Comparison of ENCODE assay signal across 9 cellular contexts in the genomic region with DNA sequence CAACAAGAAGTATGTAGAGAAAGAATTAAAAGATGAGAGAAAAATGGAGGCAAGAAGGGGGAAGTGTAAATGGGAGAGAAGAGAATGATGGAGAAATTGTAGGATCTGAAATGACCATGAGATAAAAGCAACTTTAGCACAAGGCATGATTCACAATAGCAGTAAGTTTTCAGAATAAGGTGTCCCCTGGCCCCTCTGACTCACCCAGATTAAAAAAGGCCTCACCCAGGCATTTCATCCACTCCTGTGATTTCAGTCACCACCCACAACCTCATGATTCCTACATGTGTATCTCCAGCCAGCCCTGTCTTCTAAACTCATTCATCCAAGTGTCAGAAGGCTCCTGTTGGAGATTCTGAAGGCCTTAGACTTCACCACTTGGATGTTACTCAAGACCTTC. TPM values are rescaled to one million over a fixed set of nuclear protein-coding genes. Genes with fewer than 3 reads are reported as not detected.
A peak's percentile ranks its signal among the peaks of the same experiment; 100 is the strongest.
DNase-seq lines count a peak whose midpoint lies in the region; ATAC-seq and TF ChIP-seq lines count a peak whose summit lies in the region.
"Had no signal": no experiment of that assay in that cellular context is flagged by ENCODE, and none has a peak within 500 bp of the region (broad histone marks: within the 10 kb centered on the region; RNA-seq: fewer than 3 reads in every experiment).

No MANE protein-coding gene starts in this region.

- peaks cover 1% of the 10 kb centered on the region for H3K79me1 ChIP-seq in mesenchymal stem cell (replicated peaks; ENCODE audit: low read length, poor library complexity, severe bottlenecking)

- no peak overlapping the region for H2AFZ ChIP-seq in mesenchymal stem cell (ENCODE audit: low read depth, low read length)

- TF ChIP-seq CTCF in BJ (IDR thresholded peaks at IDR 0.05; ENCODE audit: insufficient read depth, low read depth, low read length) = no peak

- POLR2A ChIA-PET in BJ (lab: Charles Lee) = no interaction called here

- no peak overlapping the region for H3K4me3 ChIP-seq in BJ (ENCODE audit: low read depth, low read length)
- no peak overlapping the region for H3K4me3 ChIP-seq in mesenchymal stem cell (ENCODE audit: insufficient read depth in 1 of 2, low read depth in 1 of 2, low read length in 2 of 2)
- H3K4me3 ChIP-seq: coronary artery had no signal

- no peak overlapping the region for H3K18ac ChIP-seq in mesenchymal stem cell (ENCODE audit: low read depth in 1 of 2, low read length in 2 of 2)

- no peak overlapping the region for H4K91ac ChIP-seq in mesenchymal stem cell (ENCODE audit: low read length)

- no peak overlapping the region for H2BK5ac ChIP-seq in mesenchymal stem cell (ENCODE audit: low read depth, low read length, poor library complexity, severe bottlenecking)

- H3K27me3 Mint-ChIP-seq in activated T-cell treated with anti-CD3 and anti-CD28 coated beads, Interleukin-2, amount 50 U/mL, for 24 hours = no peaks in the 10 kb centered on the region

- peak overlapping the region; percentile 55 for H3K4me3 Mint-ChIP-seq in activated T-cell treated with anti-CD3 and anti-CD28 coated beads, Interleukin-2, amount 50 U/mL, for 24 hours

- H3K4me2 ChIP-seq in mesenchymal stem cell (ENCODE audit: low read length, poor library complexity, severe bottlenecking) = no peak overlapping the region

- peak overlapping the region; percentile 95 for H3K27ac Mint-ChIP-seq in activated T-cell treated with anti-CD3 and anti-CD28 coated beads, Interleukin-2, amount 50 U/mL, for 24 hours

- peaks cover 7% of the 10 kb centered on the region for H3K9me3 ChIP-seq in mesenchymal stem cell (ENCODE audit: control insufficient read depth, low read length)

- H3K14ac ChIP-seq in mesenchymal stem cell (ENCODE audit: low read length in 2 of 2) = no peak overlapping the region

- H3K4me1 ChIP-seq in mesenchymal stem cell (ENCODE audit: control insufficient read depth, insufficient read depth, low read depth, low read length) = no peaks in the 10 kb centered on the region

- H3K27me3 ChIP-seq in BJ (ENCODE audit: control insufficient read depth, insufficient read depth, low read length) (no peaks in the 10 kb centered on the region), mesenchymal stem cell (ENCODE audit: control insufficient read depth in 1 of 2, insufficient read depth in 1 of 2, low read length in 2 of 2) (no peaks in the 10 kb centered on the region)

- H2BK12ac ChIP-seq in mesenchymal stem cell (ENCODE audit: low read length in 2 of 2) = no peak overlapping the region

- no peak overlapping the region for H2BK120ac ChIP-seq in mesenchymal stem cell (ENCODE audit: low read depth, low read length)

- CTCF ChIA-PET in BJ (lab: Yijun Ruan, JAX) = no interaction called here

- H3K36me3 ChIP-seq in BJ (ENCODE audit: control insufficient read depth, insufficient read depth, low read length) (peaks cover 7% of the 10 kb centered on the region), mesenchymal stem cell (ENCODE audit: control insufficient read depth in 1 of 2, insufficient read depth in 2 of 2, low read depth in 1 of 2, low read length in 2 of 2) (peaks cover 3 to 94% of the 10 kb centered on the region in 2 experiments)

- no peak overlapping the region for H2AK5ac ChIP-seq in mesenchymal stem cell (ENCODE audit: low read length, severe bottlenecking)

- no peak overlapping the region for H3K23ac ChIP-seq in mesenchymal stem cell (ENCODE audit: low read length in 2 of 2)

- peaks cover 36% of the 10 kb centered on the region for H3K4me1 Mint-ChIP-seq in activated T-cell treated with anti-CD3 and anti-CD28 coated beads, Interleukin-2, amount 50 U/mL, for 24 hours (ENCODE audit: low read depth)

- DNase-seq in BJ (ENCODE audit: low read depth) (peak; percentile 3), mesenchymal stem cell (peak; percentile 29), NCI-H748 (lab: John Stamatoyannopoulos, UW; ENCODE audit: unreplicated experiment) (no peak), ecto neural progenitor cell (ENCODE audit: low spot score) (no peak)
- peak; percentile 37 for DNase-seq in activated T-cell treated with anti-CD3 and anti-CD28 coated beads, Interleukin-2, amount 50 U/mL, for 24 hours

- H4K8ac ChIP-seq in mesenchymal stem cell (ENCODE audit: low read length) = no peak overlapping the region

- no peak overlapping the region for H2BK15ac ChIP-seq in mesenchymal stem cell (ENCODE audit: low read depth, poor library complexity, severe bottlenecking)

- peaks cover 15% of the 10 kb centered on the region for H3K9me3 Mint-ChIP-seq in activated T-cell treated with anti-CD3 and anti-CD28 coated beads, Interleukin-2, amount 50 U/mL, for 24 hours

- H3K27ac ChIP-seq in mesenchymal stem cell (ENCODE audit: low read length, poor library complexity, severe bottlenecking) = no peak overlapping the region
- H3K27ac ChIP-seq: coronary artery had no signal

- H3K9ac ChIP-seq in mesenchymal stem cell (ENCODE audit: low read length) = no peak overlapping the region

- ATAC-seq in HG03432 (IDR thresholded peaks at IDR 0.05; ENCODE audit: unreplicated experiment) (peak; percentile 44), GM19452 (IDR thresholded peaks at IDR 0.05; ENCODE audit: unreplicated experiment) (no peak), GM19455 (IDR thresholded peaks at IDR 0.05; ENCODE audit: unreplicated experiment) (no peak)

- peaks cover 96% of the 10 kb centered on the region for H3K36me3 Mint-ChIP-seq in activated T-cell treated with anti-CD3 and anti-CD28 coated beads, Interleukin-2, amount 50 U/mL, for 24 hours (ENCODE audit: low read depth)

- H3K4ac ChIP-seq in mesenchymal stem cell (ENCODE audit: low read depth in 1 of 2, low read length in 2 of 2) = no peak overlapping the region

RNA-seq across cellular contexts. Expression of gene SP100, which starts 56.6 kb away (rescaled TPM):
- polyA plus RNA-seq in BJ (2011; rRNA removed) = 34.8 and 63.5 TPM in 2 replicates
- polyA minus RNA-seq in BJ (2011; rRNA and poly(A)+ RNA removed) = 34.8 and 37.3 TPM in 2 replicates
- polyA plus RNA-seq in mesenchymal stem cell (2013, experiment 1 of 2) = 71.1 TPM
- polyA plus RNA-seq in mesenchymal stem cell (2013, experiment 2 of 2) = 72.9 TPM

Comparison
In these comparisons a context has a peak if more than half of its experiments do, and no peak if none do; other contexts are left out.
1. DNase-seq: peak in BJ (single experiment), activated T-cell treated with anti-CD3 and anti-CD28 coated beads, Interleukin-2, amount 50 U/mL, for 24 hours (single experiment) and mesenchymal stem cell (single experiment); none in NCI-H748 (single experiment) and ecto neural progenitor cell (single experiment).